ENCODE assay signal across 8 cellular contexts in genomic region chr16:75566040-75566888, GRCh38. TPM values are rescaled to one million over a fixed set of nuclear protein-coding genes. Genes with fewer than 3 reads are reported as not detected.
A peak's percentile ranks its signal among the peaks of the same experiment; 100 is the strongest.
DNase-seq lines count a peak whose midpoint lies in the region; ATAC-seq and TF ChIP-seq lines count a peak whose summit lies in the region.

Gene GABARAPL2, plus strand, starts transcription at chr16:75566379. Its CDS starts 108 bp downstream, at chr16:75566487.

- H3K14ac ChIP-seq in mesenchymal stem cell (ENCODE audit: low read length in 2 of 2): peak within 1 kb of the TSS; percentile 9 to 82

- H3K36me3 Mint-ChIP-seq in CD8-positive, alpha-beta T cell: peaks cover 39% of the 10 kb centered on the region
- H3K36me3 Mint-ChIP-seq in effector memory CD8-positive, alpha-beta T cell (ENCODE audit: insufficient read depth): peaks cover 27% of the 10 kb centered on the region

- peak within 1 kb of the TSS; percentile 40 to 89 for H3K4ac ChIP-seq in mesenchymal stem cell (ENCODE audit: low read depth in 1 of 2, low read length in 2 of 2)

- peak within 1 kb of the TSS; percentile 98 for H3K4me3 ChIP-seq in CD8-positive, alpha-beta T cell (ENCODE audit: low read depth, low read length)
- peak within 1 kb of the TSS; percentile 89 to 99 for H3K4me3 ChIP-seq in mesenchymal stem cell (ENCODE audit: insufficient read depth in 1 of 2, low read depth in 1 of 2, low read length in 2 of 2)

- no peak within 1 kb of the TSS for H2AK5ac ChIP-seq in mesenchymal stem cell (ENCODE audit: low read length, severe bottlenecking)

- H2BK15ac ChIP-seq in mesenchymal stem cell (ENCODE audit: low read depth, poor library complexity, severe bottlenecking): peak within 1 kb of the TSS; percentile 33

- H3K79me1 ChIP-seq in mesenchymal stem cell (replicated peaks; ENCODE audit: low read length, poor library complexity, severe bottlenecking): peaks cover 35% of the 10 kb centered on the region

- peak within 1 kb of the TSS; percentile 67 for H2BK120ac ChIP-seq in mesenchymal stem cell (ENCODE audit: low read depth, low read length)

- H2AFZ ChIP-seq in mesenchymal stem cell (ENCODE audit: low read depth, low read length): peak within 1 kb of the TSS; percentile 98

- H3K9ac ChIP-seq in mesenchymal stem cell (ENCODE audit: low read length): peak within 1 kb of the TSS; percentile 91

- peak within 1 kb of the TSS; percentile 97 to 98 for H3K18ac ChIP-seq in mesenchymal stem cell (ENCODE audit: low read depth in 1 of 2, low read length in 2 of 2)

- POLR2A ChIA-PET in CD8-positive, alpha-beta T cell (lab: Charles Lee): interaction anchor here (0.6 to 3.1 kb wide), 12 partner anchors 10 to 85 kb away, joined by 3 to 19 read pairs (median 5); partner anchors contain the start of genes ADAT1, KARS1, TERF2IP and TMEM231

- H3K4me1 ChIP-seq in CD8-positive, alpha-beta T cell (ENCODE audit: insufficient read depth, low read length): peaks cover 12% of the 10 kb centered on the region
- H3K4me1 ChIP-seq in mesenchymal stem cell (ENCODE audit: control insufficient read depth, insufficient read depth, low read depth, low read length): peaks cover 6% of the 10 kb centered on the region

- H4K91ac ChIP-seq in mesenchymal stem cell (ENCODE audit: low read length): peak within 1 kb of the TSS; percentile 87

- H3K27ac ChIP-seq in CD8-positive, alpha-beta T cell (ENCODE audit: low read depth, low read length): peak within 1 kb of the TSS; percentile 81
- no peak within 1 kb of the TSS for H3K27ac ChIP-seq in mesenchymal stem cell (ENCODE audit: low read length, poor library complexity, severe bottlenecking)

- peak within 1 kb of the TSS; percentile 97 for H3K4me2 ChIP-seq in mesenchymal stem cell (ENCODE audit: low read length, poor library complexity, severe bottlenecking)

- WGBS in mesenchymal stem cell: under 1% methylated on average over 83 of the region's 84 CpGs

- peak within 1 kb of the TSS in 1 of 2 experiments; percentile 90 for H3K23ac ChIP-seq in mesenchymal stem cell (ENCODE audit: low read length in 2 of 2)

- peak; percentile 72 for ATAC-seq in CD8-positive, alpha-beta T cell
- ATAC-seq in GM19468 (IDR thresholded peaks at IDR 0.05; ENCODE audit: extremely low read depth, unreplicated experiment): peak; percentile 66
- peak; percentile 75 for ATAC-seq in effector memory CD8-positive, alpha-beta T cell (replicated peaks)

- H2BK5ac ChIP-seq in mesenchymal stem cell (ENCODE audit: low read depth, low read length, poor library complexity, severe bottlenecking): no peak within 1 kb of the TSS

- peak; percentile 84 to 96 (median 91) for DNase-seq in CD8-positive, alpha-beta T cell
- DNase-seq in HS-27A (ENCODE audit: low read depth): peak; percentile 27
- DNase-seq in NOMO-1 (lab: John Stamatoyannopoulos, UW; ENCODE audit: unreplicated experiment in 2 of 2): peak; percentile 90 to 91
- DNase-seq in activated CD8-positive, alpha-beta memory T cell treated with anti-CD3 and anti-CD28 coated beads for 48 hours (ENCODE audit: low read depth in 2 of 3, low spot score in 2 of 3): peak; percentile 80 to 84 (median 83)
- DNase-seq in effector memory CD8-positive, alpha-beta T cell: peak; percentile 90 to 94 (median 92)
- peak; percentile 84 for DNase-seq in mesenchymal stem cell
- peak; percentile 82 for DNase-seq in stimulated activated CD8-positive, alpha-beta memory T cell treated with anti-CD3 and anti-CD28 coated beads, Interleukin-12 subunit alpha, Interleukin-12 subunit beta, amount 100 ng/mL, for 24 hours (ENCODE audit: extremely low read depth)

- no peaks in the 10 kb centered on the region for H3K9me3 ChIP-seq in CD8-positive, alpha-beta T cell (ENCODE audit: low read length)
- H3K9me3 ChIP-seq in mesenchymal stem cell (ENCODE audit: control insufficient read depth, low read length): no peaks in the 10 kb centered on the region

- peaks cover 17% of the 10 kb centered on the region for H3K36me3 ChIP-seq in CD8-positive, alpha-beta T cell (ENCODE audit: insufficient read depth, low read length)
- peaks cover 20 to 39% of the 10 kb centered on the region in 2 experiments for H3K36me3 ChIP-seq in mesenchymal stem cell (ENCODE audit: control insufficient read depth in 1 of 2, insufficient read depth in 2 of 2, low read depth in 1 of 2, low read length in 2 of 2)

- H4K8ac ChIP-seq in mesenchymal stem cell (ENCODE audit: low read length): peak within 1 kb of the TSS; percentile 69

- CTCF ChIA-PET in CD8-positive, alpha-beta T cell (lab: Charles Lee): interaction anchor here (1.4 to 4.8 kb wide), 3 partner anchors 49 to 94 kb away, joined by 5 to 22 read pairs (median 5); no protein-coding TSS in a partner anchor

- peak within 1 kb of the TSS; percentile 97 for H3K27ac Mint-ChIP-seq in CD8-positive, alpha-beta T cell
- H3K27ac Mint-ChIP-seq in effector memory CD8-positive, alpha-beta T cell: peak within 1 kb of the TSS; percentile 92 to 94

- no peak for TF ChIP-seq CTCF in CD8-positive, alpha-beta T cell (IDR thresholded peaks at IDR 0.05)

- peaks cover 15% of the 10 kb centered on the region for H3K27me3 Mint-ChIP-seq in CD8-positive, alpha-beta T cell (ENCODE audit: low read depth)
- peaks cover 19 to 27% of the 10 kb centered on the region in 2 donors for H3K27me3 Mint-ChIP-seq in effector memory CD8-positive, alpha-beta T cell

- H3K27me3 ChIP-seq in CD8-positive, alpha-beta T cell (ENCODE audit: insufficient read depth, low read length): no peaks in the 10 kb centered on the region
- peaks cover 0 to 11% of the 10 kb centered on the region in 2 experiments for H3K27me3 ChIP-seq in mesenchymal stem cell (ENCODE audit: control insufficient read depth in 1 of 2, insufficient read depth in 1 of 2, low read length in 2 of 2)

- H3K4me3 Mint-ChIP-seq in CD8-positive, alpha-beta T cell: peak within 1 kb of the TSS; percentile 94
- peak within 1 kb of the TSS; percentile 86 to 89 for H3K4me3 Mint-ChIP-seq in effector memory CD8-positive, alpha-beta T cell

- H3K4me1 Mint-ChIP-seq in CD8-positive, alpha-beta T cell (ENCODE audit: low read depth): peaks cover 46% of the 10 kb centered on the region
- peaks cover 22 to 43% of the 10 kb centered on the region in 2 donors for H3K4me1 Mint-ChIP-seq in effector memory CD8-positive, alpha-beta T cell (ENCODE audit: low read depth in 2 of 2)

- intact Hi-C loops in CD8-positive, alpha-beta T cell (cut with DNase I, micrococcal nuclease): loop anchor here (1.0 to 5.0 kb wide), 10 partner anchors 10 to 1626 kb away; partner anchors contain the start of genes ADAT1 (in 2 of the 2), TMEM170A (in 2 of the 2), TMEM231 (in 2 of the 2) and CFDP1 (in 1 of the 2)

- H2BK12ac ChIP-seq in mesenchymal stem cell (ENCODE audit: low read length in 2 of 2): peak within 1 kb of the TSS; percentile 33 to 87

- H3K9me3 Mint-ChIP-seq in CD8-positive, alpha-beta T cell: no peaks in the 10 kb centered on the region
- H3K9me3 Mint-ChIP-seq in effector memory CD8-positive, alpha-beta T cell: no peaks in the 10 kb centered on the region

RNA-seq across cellular contexts. Expression of gene GABARAPL2, which starts in this region (rescaled TPM):
- 10 to 100 TPM; 37.4 to 39.4 TPM for total RNA-seq in CD8-positive, alpha-beta T cell
- polyA plus RNA-seq in mesenchymal stem cell (2013, experiment 1 of 2): 86.7 TPM
- 91.2 TPM for polyA plus RNA-seq in mesenchymal stem cell (2013, experiment 2 of 2)

Comparison
In these comparisons a context has a peak if more than half of its experiments do, and no peak if none do; other contexts are left out.
1. DNase-seq: peak in every context shown above with its lines; median percentile 92 in effector memory CD8-positive, alpha-beta T cell; 91 in CD8-positive, alpha-beta T cell; 90 in NOMO-1; 84 in mesenchymal stem cell; 83 in activated CD8-positive, alpha-beta memory T cell treated with anti-CD3 and anti-CD28 coated beads for 48 hours; 82 in stimulated activated CD8-positive, alpha-beta memory T cell treated with anti-CD3 and anti-CD28 coated beads, Interleukin-12 subunit alpha, Interleukin-12 subunit beta, amount 100 ng/mL, for 24 hours; 27 in HS-27A.